ENCODE assay signal across 8 cellular contexts in the genomic region with DNA sequence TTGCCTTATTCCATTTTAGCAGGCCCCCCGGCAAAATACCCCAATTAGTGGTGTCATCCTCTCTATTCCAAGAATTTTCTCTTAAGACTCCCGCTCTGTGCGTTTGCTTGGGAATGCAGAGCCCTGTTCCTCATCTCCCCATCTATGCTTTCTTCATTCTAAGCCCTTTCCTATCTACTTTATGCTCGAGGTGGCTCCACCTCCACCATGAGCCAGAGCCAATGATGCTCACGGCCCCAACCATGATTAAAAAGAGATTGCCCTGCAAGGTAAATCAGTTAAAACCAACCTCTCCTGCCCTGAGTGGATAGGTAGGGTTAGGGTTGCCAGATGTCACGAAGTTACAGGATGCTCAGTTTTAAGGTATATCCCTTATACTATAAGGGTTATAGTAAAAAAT. TPM values are rescaled to one million over a fixed set of nuclear protein-coding genes. Genes with fewer than 3 reads are reported as not detected.
DNase-seq lines count a peak whose midpoint lies in the region; ATAC-seq, FAIRE-seq and TF ChIP-seq lines count a peak whose summit lies in the region.

No MANE protein-coding gene starts in this region.

- no peak for ATAC-seq in GM19395 (IDR thresholded peaks at IDR 0.05; ENCODE audit: unreplicated experiment)

- H3K27me3 ChIP-seq in CD4-positive, alpha-beta memory T cell (ENCODE audit: insufficient read depth, low read length) = no peaks in the 10 kb centered on the region
- no peaks in the 10 kb centered on the region for H3K27me3 ChIP-seq in brain microvascular endothelial cell (replicated peaks)

- H3K27me3 Mint-ChIP-seq in CD4-positive, alpha-beta memory T cell = no peaks in the 10 kb centered on the region
- H3K27me3 Mint-ChIP-seq in neural crest cell (ENCODE audit: low read depth) = no peaks in the 10 kb centered on the region

- TF ChIP-seq CTCF in brain microvascular endothelial cell (IDR thresholded peaks at IDR 0.05; ENCODE audit: low read depth, low read length, missing control alignments) (no peak), neural crest cell (conservative IDR thresholded peaks at IDR 0.05) (no peak)

- no peaks in the 10 kb centered on the region for H3K36me3 ChIP-seq in CD4-positive, alpha-beta memory T cell (ENCODE audit: insufficient read depth, low read length)
- no peaks in the 10 kb centered on the region for H3K36me3 ChIP-seq in brain microvascular endothelial cell (replicated peaks)

- H3K9me3 Mint-ChIP-seq in CD4-positive, alpha-beta memory T cell = no peaks in the 10 kb centered on the region
- H3K9me3 Mint-ChIP-seq in neural crest cell = no peaks in the 10 kb centered on the region

- CTCF ChIA-PET in CD4-positive, alpha-beta memory T cell (lab: Charles Lee; ENCODE audit: partially characterized antibody) = interaction anchor here (0.7 to 3.4 kb wide), 4 partner anchors 15 to 31 kb away, joined by 3 to 17 read pairs (median 4); partner anchors contain the start of gene PCBD2

- POLR2A ChIA-PET in CD4-positive, alpha-beta memory T cell (lab: Charles Lee; ENCODE audit: partially characterized antibody) = interaction anchor here (0.6 to 3.8 kb wide), 17 partner anchors 13 to 697 kb away, joined by 3 to 69 read pairs (median 5); partner anchors contain the start of genes C5orf24, CAMLG, CDKN2AIPNL and DDX46

- peak overlapping the region; percentile 90 to 91 for H3K4me3 ChIP-seq in CD4-positive, alpha-beta memory T cell (ENCODE audit: low read length in 2 of 2)
- no peak overlapping the region for H3K4me3 ChIP-seq in brain microvascular endothelial cell (ENCODE audit: low read depth, low read length)

- H3K27ac ChIP-seq in CD4-positive, alpha-beta memory T cell (ENCODE audit: low read depth, low read length) = peak overlapping the region; percentile 78
- H3K27ac ChIP-seq in brain microvascular endothelial cell = peak overlapping the region; percentile 97

- peak overlapping the region; percentile 93 to 98 (median 94) for H3K4me3 Mint-ChIP-seq in CD4-positive, alpha-beta memory T cell
- H3K4me3 Mint-ChIP-seq in neural crest cell = peak overlapping the region; percentile 98

- FAIRE-seq in frontal cortex (lab: Jason Lieb, UNC) = no peak

- intact Hi-C loops in CD4-positive, alpha-beta memory T cell (cut with micrococcal nuclease) = no loop called here

- peak in 2 of 5 donors; percentile 9 to 39 for DNase-seq in CD4-positive, alpha-beta memory T cell
- DNase-seq in NCI-H510A treated with DMSO at 0.1 percent for 48 hours (lab: John Stamatoyannopoulos, UW) (peak; percentile 24), brain microvascular endothelial cell (no peak), neural crest cell (ENCODE audit: low read depth, low spot score) (no peak), UCSD-AML1 (lab: John Stamatoyannopoulos, UW; ENCODE audit: unreplicated experiment) (no peak), SW480 (ENCODE audit: low spot score) (no peak), frontal cortex (ENCODE audit: low spot score in 2 of 2) (no peak)

- peaks cover 33% of the 10 kb centered on the region for H3K4me1 ChIP-seq in CD4-positive, alpha-beta memory T cell (ENCODE audit: insufficient read depth, low read length)

- peak overlapping the region; percentile 86 to 97 (median 96) for H3K27ac Mint-ChIP-seq in CD4-positive, alpha-beta memory T cell
- H3K27ac Mint-ChIP-seq in neural crest cell (ENCODE audit: unreplicated experiment) = no peak overlapping the region

- peaks cover 22 to 42% (median 34%) of the 10 kb centered on the region in 4 donors for H3K4me1 Mint-ChIP-seq in CD4-positive, alpha-beta memory T cell
- H3K4me1 Mint-ChIP-seq in neural crest cell = peaks cover 25% of the 10 kb centered on the region

- H3K9me3 ChIP-seq in CD4-positive, alpha-beta memory T cell (ENCODE audit: control insufficient read depth in 1 of 2, low read length in 2 of 2) = no peaks in the 10 kb centered on the region

- in situ Hi-C loops in brain microvascular endothelial cell (cut with HindIII; ENCODE audit: low pct_ligation_motif_present, low sequenced_read_pairs) = no loop called here

- H3K36me3 Mint-ChIP-seq in CD4-positive, alpha-beta memory T cell = peaks cover 0 to 11% of the 10 kb centered on the region in 2 donors
- peaks cover 6% of the 10 kb centered on the region for H3K36me3 Mint-ChIP-seq in neural crest cell (ENCODE audit: low read depth)

RNA-seq across cellular contexts. Expression of gene TXNDC15, which starts 0.7 kb away (rescaled TPM):
- 10 to 100 TPM; 42.8 to 52.0 TPM for total RNA-seq in CD4-positive, alpha-beta memory T cell
- polyA plus RNA-seq in CD4-positive, alpha-beta memory T cell = 10 to 100 TPM; 14.4 to 23.0 TPM
- total RNA-seq in neural crest cell = 40.6 and 47.0 TPM in 2 replicates
- total RNA-seq in frontal cortex = 108 TPM

RNA-seq across cellular contexts. Expression of gene C5orf24, which starts 27.7 kb away (rescaled TPM):
- total RNA-seq in CD4-positive, alpha-beta memory T cell = 10 to 100 TPM; 33.4 to 33.9 TPM
- 1 to 10 TPM; 9.2 TPM for polyA plus RNA-seq in CD4-positive, alpha-beta memory T cell
- total RNA-seq in neural crest cell (57.4 and 61.9 TPM in 2 replicates), frontal cortex (90.5 TPM)

RNA-seq across cellular contexts. Expression of gene PCBD2, which starts 31.4 kb away (rescaled TPM):
- total RNA-seq in CD4-positive, alpha-beta memory T cell = 10 to 100 TPM; 13.1 to 15.6 TPM
- 10 to 100 TPM; 11.5 to 11.6 TPM for polyA plus RNA-seq in CD4-positive, alpha-beta memory T cell
- total RNA-seq in neural crest cell (11.8 and 12.1 TPM in 2 replicates), frontal cortex (4.5 TPM)
